ENCODE assay signal across 8 cellular contexts in genomic region chr1:116152577-116152943, GRCh38. TPM values are rescaled to one million over a fixed set of nuclear protein-coding genes. Genes with fewer than 3 reads are reported as not detected.
A peak's percentile ranks its signal among the peaks of the same experiment; 100 is the strongest.
DNase-seq lines count a peak whose midpoint lies in the region; ATAC-seq, FAIRE-seq and TF ChIP-seq lines count a peak whose summit lies in the region.

No MANE protein-coding gene starts in this region.

- H3K36me3 Mint-ChIP-seq in astrocyte (ENCODE audit: low read depth, unreplicated experiment), result peaks cover 1% of the 10 kb centered on the region

- H3K36me3 ChIP-seq in astrocyte (ENCODE audit: insufficient read depth, low read length) (no peaks in the 10 kb centered on the region), subcutaneous abdominal adipose tissue (ENCODE audit: control insufficient read depth in 5 of 5, insufficient read depth in 5 of 5, low read length in 5 of 5) (no peaks in the 10 kb centered on the region)

- H3K4me1 Mint-ChIP-seq in astrocyte (ENCODE audit: low read depth, unreplicated experiment), result peaks cover 34% of the 10 kb centered on the region

- DNase-seq in NCI-H82 (lab: John Stamatoyannopoulos, UW) (peak; percentile 59), NCI-H82 treated with DMSO at 0.1 percent for 48 hours (lab: John Stamatoyannopoulos, UW; ENCODE audit: unreplicated experiment) (no peak), astrocyte (ENCODE audit: low read depth) (no peak), left colon (no peak), NCI-H2171 (lab: John Stamatoyannopoulos, UW) (no peak)
- DNase-seq in activated naive CD4-positive, alpha-beta T cell treated with Interleukin-2 at 50 U/mL for 16 hours, result no peak

- H3K4me2 ChIP-seq in astrocyte (ENCODE audit: low read length), result peak overlapping the region; percentile 90

- peak overlapping the region; percentile 60 for H3K9ac ChIP-seq in astrocyte (ENCODE audit: low read length)
- peak overlapping the region in 3 of 5 donors; percentile 57 to 66 (median 64) for H3K9ac ChIP-seq in subcutaneous abdominal adipose tissue (ENCODE audit: low read length in 5 of 5)

- H3K27ac Mint-ChIP-seq in astrocyte (ENCODE audit: unreplicated experiment), result no peak overlapping the region

- no peaks in the 10 kb centered on the region for H3K27me3 Mint-ChIP-seq in astrocyte (ENCODE audit: low read depth, unreplicated experiment)

- H3K4me1 ChIP-seq in astrocyte (ENCODE audit: insufficient read depth, low read length), result no peaks in the 10 kb centered on the region
- peaks cover 0 to 14% (median 4%) of the 10 kb centered on the region in 5 donors for H3K4me1 ChIP-seq in subcutaneous abdominal adipose tissue (ENCODE audit: control insufficient read depth in 5 of 5, insufficient read depth in 5 of 5, low read length in 5 of 5)

- H3K4me3 Mint-ChIP-seq in astrocyte (ENCODE audit: unreplicated experiment), result no peak overlapping the region

- peak overlapping the region; percentile 76 for H2AFZ ChIP-seq in astrocyte (ENCODE audit: low read depth, low read length)

- no peak for TF ChIP-seq CTCF in astrocyte (IDR thresholded peaks at IDR 0.05; ENCODE audit: insufficient read depth, low read depth, low read length)

- ATAC-seq in left colon (peak; percentile 21), HG03457 (IDR thresholded peaks at IDR 0.05; ENCODE audit: unreplicated experiment) (no peak)

- H3K27ac ChIP-seq in astrocyte (ENCODE audit: low read depth, low read length) (no peak overlapping the region), subcutaneous abdominal adipose tissue (ENCODE audit: low read depth, low read length) (no peak overlapping the region)

- H4K20me1 ChIP-seq in astrocyte (ENCODE audit: insufficient read depth, low read length), result no peaks in the 10 kb centered on the region

- H3K9me3 ChIP-seq in astrocyte (ENCODE audit: insufficient read depth, low read depth, low read length), result no peaks in the 10 kb centered on the region
- no peaks in the 10 kb centered on the region for H3K9me3 ChIP-seq in subcutaneous abdominal adipose tissue (ENCODE audit: control insufficient read depth in 5 of 5, low read length in 5 of 5)

- H3K27me3 ChIP-seq in astrocyte (ENCODE audit: insufficient read depth, low read length) (peaks cover 23% of the 10 kb centered on the region), subcutaneous abdominal adipose tissue (ENCODE audit: control insufficient read depth in 5 of 5, insufficient read depth in 4 of 5, low read length in 5 of 5) (no peaks in the 10 kb centered on the region)

- H3K4me3 ChIP-seq in astrocyte (ENCODE audit: insufficient read depth, low read depth, low read length) (peak overlapping the region; percentile 54), subcutaneous abdominal adipose tissue (ENCODE audit: low read depth in 1 of 5, low read length in 5 of 5) (peak overlapping the region; percentile 47 to 70 (median 59))

- no peaks in the 10 kb centered on the region for H3K79me2 ChIP-seq in astrocyte (ENCODE audit: insufficient read depth, low read length)

- intact Hi-C loops in left colon (cut with DNase I, micrococcal nuclease), result no loop called here

- FAIRE-seq in astrocyte (lab: Jason Lieb, UNC), result no peak

- peaks cover 2% of the 10 kb centered on the region for H3K9me3 Mint-ChIP-seq in astrocyte (ENCODE audit: unreplicated experiment)

RNA-seq across cellular contexts. Expression of gene MAB21L3, which starts 41.4 kb away (rescaled TPM):
- 0.34 and 0.38 TPM in 2 replicates for total RNA-seq in astrocyte
- total RNA-seq in left colon, result 1 to 10 TPM; 4.7 to 5.7 TPM
